ENCODE assay signal across 16 cellular contexts in the genomic region with DNA sequence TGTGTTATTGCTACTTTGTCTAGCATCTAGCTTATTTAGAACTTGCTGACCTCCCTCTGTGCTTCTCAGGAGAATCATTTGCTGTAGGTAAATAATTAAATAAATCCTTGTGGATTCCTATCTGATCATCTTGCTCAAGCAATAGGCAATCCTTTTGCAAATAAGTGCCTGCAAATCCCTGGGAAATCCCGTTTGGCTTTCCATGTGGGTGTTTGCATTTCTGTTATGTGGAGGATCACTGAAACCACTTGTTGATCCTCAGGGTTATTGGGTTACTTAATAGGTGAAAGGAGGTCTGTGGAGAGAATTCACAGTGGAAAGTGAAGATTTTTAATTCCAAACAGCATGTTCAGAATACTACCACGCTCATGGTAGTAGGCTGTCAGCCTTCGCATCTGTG.
A peak's percentile ranks its signal among the peaks of the same experiment; 100 is the strongest.
DNase-seq lines count a peak whose midpoint lies in the region; ATAC-seq, FAIRE-seq and TF ChIP-seq lines count a peak whose summit lies in the region.
"Had no signal": no experiment of that assay in that cellular context is flagged by ENCODE, and none has a peak within 500 bp of the region (broad histone marks: within the 10 kb centered on the region; RNA-seq: fewer than 3 reads in every experiment).

No MANE protein-coding gene starts in this region.

- FAIRE-seq in A549 (lab: Jason Lieb, UNC), result no peak
- FAIRE-seq: HTR-8/SVneo had no signal

- H3K4me3 Mint-ChIP-seq in activated T-cell treated with anti-CD3 and anti-CD28 coated beads, Interleukin-2, amount 50 U/mL, for 4 hours, result no peak overlapping the region
- H3K4me3 Mint-ChIP-seq: H9 had no signal

- H3K27me3 ChIP-seq in SJCRH30, result no peaks in the 10 kb centered on the region
- no peaks in the 10 kb centered on the region for H3K27me3 ChIP-seq in hepatocyte

- H3K27ac ChIP-seq in A549 (no peak overlapping the region), SJCRH30 (no peak overlapping the region), hepatocyte (no peak overlapping the region)
- H3K27ac ChIP-seq: C4-2B, HL-60, RWPE1 had no signal

- H3K4me2 ChIP-seq in A549, result 0 out of 3 replicates have a peak overlapping the region, but pooled peaks have one; percentile 1
- no peak overlapping the region for H3K4me2 ChIP-seq in hepatocyte

- H3K4me1 ChIP-seq in A549, result peaks cover 13% of the 10 kb centered on the region; the same call in 2 of the 3 replicates
- H3K4me1 ChIP-seq in SJCRH30, result peaks cover 8% of the 10 kb centered on the region; the same call in 1 of the 2 replicates
- peaks cover 7% of the 10 kb centered on the region for H3K4me1 ChIP-seq in hepatocyte (ENCODE audit: insufficient read depth)

- H3K9me3 ChIP-seq in A549 (no peaks in the 10 kb centered on the region), SJCRH30 (replicated peaks) (no peaks in the 10 kb centered on the region), hepatocyte (ENCODE audit: low read depth) (no peaks in the 10 kb centered on the region)

- no peaks in the 10 kb centered on the region for H3K27me3 Mint-ChIP-seq in activated T-cell treated with anti-CD3 and anti-CD28 coated beads, Interleukin-2, amount 50 U/mL, for 4 hours (ENCODE audit: low read depth)

- no peak overlapping the region for H2AFZ ChIP-seq in hepatocyte

- peaks cover 72% of the 10 kb centered on the region for H3K79me2 ChIP-seq in hepatocyte

- no peak for TF ChIP-seq RAD21 in A549 (conservative IDR thresholded peaks at IDR 0.05 in 1 of 2, IDR thresholded peaks at IDR 0.05 in 1 of 2)

- no peaks in the 10 kb centered on the region for H3K36me3 Mint-ChIP-seq in activated T-cell treated with anti-CD3 and anti-CD28 coated beads, Interleukin-2, amount 50 U/mL, for 4 hours (ENCODE audit: insufficient read depth)

- H3K36me3 ChIP-seq in SJCRH30 (no peaks in the 10 kb centered on the region), hepatocyte (replicated peaks; ENCODE audit: insufficient read depth, low read depth) (no peaks in the 10 kb centered on the region)

- H3K4me3 ChIP-seq in A549 (no peak overlapping the region), SJCRH30 (no peak overlapping the region), hepatocyte (no peak overlapping the region)

- no peak for TF ChIP-seq POLR2A in A549 (IDR thresholded peaks at IDR 0.05; ENCODE audit: low read length)

- no peak for ATAC-seq in A549
- no peak for ATAC-seq in activated T-cell treated with anti-CD3 and anti-CD28 coated beads, Interleukin-2, amount 50 U/mL, for 4 hours
- ATAC-seq in HG03139 (IDR thresholded peaks at IDR 0.05; ENCODE audit: unreplicated experiment), result no peak

- DNase-seq in A549 (ENCODE audit: low read depth in 1 of 2, low spot score in 1 of 2) (no peak), DMS53 treated with DMSO at 0.1 percent for 48 hours (lab: John Stamatoyannopoulos, UW; ENCODE audit: unreplicated experiment) (peak; percentile 87), SJCRH30 (peak; percentile 70 to 73), hepatocyte (ENCODE audit: low spot score) (peak; percentile 14), NCI-H1436 treated with DMSO at 0.1 percent for 48 hours (lab: John Stamatoyannopoulos, UW) (no peak)
- no peak for DNase-seq in activated T-cell treated with anti-CD3 and anti-CD28 coated beads, Interleukin-2, amount 50 U/mL, for 4 hours
- DNase-seq: EL, H9, NCI-H1417 treated with DMSO at 0.1 percent for 48 hours, NCI-H2029, NCI-H526 had no signal

- H3K4me1 Mint-ChIP-seq in activated T-cell treated with anti-CD3 and anti-CD28 coated beads, Interleukin-2, amount 50 U/mL, for 4 hours (ENCODE audit: low read depth), result no peaks in the 10 kb centered on the region

- 55% methylated on average over 3 of the region's 3 CpGs for WGBS in A549 (ENCODE audit: missing lambda C conversion rate)
- 49% methylated on average over 3 of the region's 3 CpGs for WGBS in hepatocyte (ENCODE audit: low lambda C conversion rate, missing lambda C conversion rate)

- peaks cover 6% of the 10 kb centered on the region for H4K20me1 ChIP-seq in hepatocyte (ENCODE audit: insufficient read depth, poor library complexity, severe bottlenecking)

- TF ChIP-seq CTCF in A549 (IDR thresholded peaks at IDR 0.05) (no peak), hepatocyte (IDR thresholded peaks at IDR 0.05; ENCODE audit: poor library complexity) (no peak)

- POLR2A ChIA-PET in A549 (lab: Yijun Ruan, JAX), result no interaction called here

- CTCF ChIA-PET in A549 (lab: Yijun Ruan, JAX), result interaction anchor here (1.4 kb wide), 1 partner anchor 20 kb away, joined by 3 read pairs; no protein-coding TSS in a partner anchor

- TF ChIP-seq EP300 in A549 (IDR thresholded peaks at IDR 0.05), result no peak

- no peaks in the 10 kb centered on the region for H3K9me3 Mint-ChIP-seq in activated T-cell treated with anti-CD3 and anti-CD28 coated beads, Interleukin-2, amount 50 U/mL, for 4 hours
- H3K9me3 Mint-ChIP-seq: H9 had no signal

- H3K9me2 ChIP-seq in hepatocyte (replicated peaks; ENCODE audit: insufficient read depth), result no peaks in the 10 kb centered on the region

TF ChIP-seq in A549, 52 proteins besides CTCF, POLR2A, EP300 and RAD21:
- TF ChIP-seq, protein P1, sequence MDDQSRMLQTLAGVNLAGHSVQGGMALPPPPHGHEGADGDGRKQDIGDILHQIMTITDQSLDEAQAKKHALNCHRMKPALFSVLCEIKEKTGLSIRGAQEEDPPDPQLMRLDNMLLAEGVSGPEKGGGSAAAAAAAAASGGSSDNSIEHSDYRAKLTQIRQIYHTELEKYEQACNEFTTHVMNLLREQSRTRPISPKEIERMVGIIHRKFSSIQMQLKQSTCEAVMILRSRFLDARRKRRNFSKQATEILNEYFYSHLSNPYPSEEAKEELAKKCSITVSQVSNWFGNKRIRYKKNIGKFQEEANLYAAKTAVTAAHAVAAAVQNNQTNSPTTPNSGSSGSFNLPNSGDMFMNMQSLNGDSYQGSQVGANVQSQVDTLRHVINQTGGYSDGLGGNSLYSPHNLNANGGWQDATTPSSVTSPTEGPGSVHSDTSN (IDR thresholded peaks at IDR 0.05), result no peak
- TF ChIP-seq, protein P2, sequence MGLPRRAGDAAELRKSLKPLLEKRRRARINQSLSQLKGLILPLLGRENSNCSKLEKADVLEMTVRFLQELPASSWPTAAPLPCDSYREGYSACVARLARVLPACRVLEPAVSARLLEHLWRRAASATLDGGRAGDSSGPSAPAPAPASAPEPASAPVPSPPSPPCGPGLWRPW (IDR thresholded peaks at IDR 0.05), result no peak

Comparison
In these comparisons a context has a peak if more than half of its experiments do, and no peak if none do; other contexts are left out.
1. DNase-seq: peak in DMS53 treated with DMSO at 0.1 percent for 48 hours (single experiment), SJCRH30 (2 of 2) and hepatocyte (single experiment); none in A549 (0 of 2), activated T-cell treated with anti-CD3 and anti-CD28 coated beads, Interleukin-2, amount 50 U/mL, for 4 hours (single experiment) and NCI-H1436 treated with DMSO at 0.1 percent for 48 hours (single experiment).